In the genomic region with DNA sequence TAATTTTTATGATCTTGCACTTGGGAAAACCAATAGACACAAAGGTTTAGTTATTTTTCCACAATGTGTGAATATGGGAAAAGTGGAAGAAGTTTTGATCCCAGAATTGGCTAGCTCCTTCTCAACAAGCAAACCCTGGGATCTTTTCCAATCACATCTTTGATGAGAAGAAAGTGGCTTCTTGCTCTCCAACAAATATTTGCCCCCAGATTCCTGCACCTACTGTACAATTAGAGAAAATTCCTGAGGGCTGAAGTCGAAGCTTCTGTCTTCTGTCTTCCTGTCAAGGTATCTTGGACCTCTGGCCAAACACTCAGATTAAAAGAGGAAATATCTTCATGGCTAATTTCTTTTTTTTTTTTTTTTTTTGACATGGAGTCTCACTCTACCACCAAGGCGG, we compare ENCODE assay signal across 18 cellular contexts.
DNase-seq lines count a peak whose midpoint lies in the region; ATAC-seq and TF ChIP-seq lines count a peak whose summit lies in the region.
"Had no signal": no experiment of that assay in that cellular context is flagged by ENCODE, and none has a peak within 500 bp of the region (broad histone marks: within the 10 kb centered on the region; RNA-seq: fewer than 3 reads in every experiment).

No MANE protein-coding gene starts in this region.

- H3K36me3 ChIP-seq in hepatocyte (replicated peaks; ENCODE audit: insufficient read depth, low read depth) (no peaks in the 10 kb centered on the region), sigmoid colon (no peaks in the 10 kb centered on the region)

- TF ChIP-seq EP300 in sigmoid colon (IDR thresholded peaks at IDR 0.05), result no peak

- peak; percentile 4 for DNase-seq in AG20443 (ENCODE audit: low spot score)
- DNase-seq in amniotic epithelial cell (ENCODE audit: low read depth), result peak; percentile 47
- no peak for DNase-seq in hepatocyte (ENCODE audit: low spot score)
- DNase-seq in sigmoid colon, result no peak
- DNase-seq in stimulated activated naive CD8-positive, alpha-beta T cell treated with anti-CD3 and anti-CD28 coated beads, Interleukin-15, amount 100 ng/mL, for 72 hours, result no peak
- no peak for DNase-seq in cerebellum (ENCODE audit: low spot score)
- DNase-seq: activated effector memory CD4-positive, alpha-beta T cell treated with anti-CD3 and anti-CD28 coated beads, Interleukin-2, amount 50 U/mL, for 16 hours; anterior cingulate cortex; dermis blood vessel endothelial cell; GOT3; hypothalamus; left cardiac atrium; RPMI8226; T-cell had no signal

- H3K4me3 ChIP-seq in hepatocyte (no peak overlapping the region), sigmoid colon (no peak overlapping the region)
- H3K4me3 ChIP-seq: GM12878 had no signal

- H3K4me2 ChIP-seq in hepatocyte, result no peak overlapping the region

- H3K4me1 ChIP-seq in hepatocyte (ENCODE audit: insufficient read depth), result peaks cover 36% of the 10 kb centered on the region
- H3K4me1 ChIP-seq in sigmoid colon, result peaks cover 0 to 57% (median 55%) of the 10 kb centered on the region in 4 donors

- H2AFZ ChIP-seq in hepatocyte, result no peak overlapping the region

- H3K27me3 ChIP-seq in hepatocyte, result no peaks in the 10 kb centered on the region
- no peaks in the 10 kb centered on the region for H3K27me3 ChIP-seq in sigmoid colon

- peak overlapping the region in 1 of 2 donors; percentile 48 for H3K27ac Mint-ChIP-seq in stimulated activated naive CD8-positive, alpha-beta T cell treated with anti-CD3 and anti-CD28 coated beads, Interleukin-15, amount 100 ng/mL, for 72 hours
- H3K27ac Mint-ChIP-seq: T-cell had no signal

- H4K20me1 ChIP-seq in hepatocyte (ENCODE audit: insufficient read depth, poor library complexity, severe bottlenecking), result no peaks in the 10 kb centered on the region

- H3K9me3 ChIP-seq in hepatocyte (ENCODE audit: low read depth) (no peaks in the 10 kb centered on the region), sigmoid colon (no peaks in the 10 kb centered on the region)

- peaks cover 10% of the 10 kb centered on the region for H3K27me3 Mint-ChIP-seq in stimulated activated naive CD8-positive, alpha-beta T cell treated with anti-CD3 and anti-CD28 coated beads, Interleukin-15, amount 100 ng/mL, for 72 hours

- H3K9me2 ChIP-seq in hepatocyte (replicated peaks; ENCODE audit: insufficient read depth), result no peaks in the 10 kb centered on the region

- H3K4me1 Mint-ChIP-seq in stimulated activated naive CD8-positive, alpha-beta T cell treated with anti-CD3 and anti-CD28 coated beads, Interleukin-15, amount 100 ng/mL, for 72 hours, result no peaks in the 10 kb centered on the region

- no peak for ATAC-seq in stimulated activated naive CD8-positive, alpha-beta T cell treated with anti-CD3 and anti-CD28 coated beads, Interleukin-15, amount 100 ng/mL, for 72 hours
- ATAC-seq in HG03439 (IDR thresholded peaks at IDR 0.05; ENCODE audit: unreplicated experiment) (no peak), HG02642 (IDR thresholded peaks at IDR 0.05; ENCODE audit: poor library complexity, unreplicated experiment) (no peak)
- ATAC-seq: GM12878, left cardiac atrium, T-cell had no signal

- no peaks in the 10 kb centered on the region for H3K9me3 Mint-ChIP-seq in stimulated activated naive CD8-positive, alpha-beta T cell treated with anti-CD3 and anti-CD28 coated beads, Interleukin-15, amount 100 ng/mL, for 72 hours
- H3K9me3 Mint-ChIP-seq: T-cell had no signal

- H3K27ac ChIP-seq in hepatocyte (peak overlapping the region; percentile 90), sigmoid colon (peak overlapping the region; percentile 92 to 97 (median 95))
- H3K27ac ChIP-seq: VCaP had no signal

- intact Hi-C loops in sigmoid colon (cut with DNase I), result loop anchor here (5.0 kb wide), 3 partner anchors 83 to 178 kb away; partner anchors contain the start of gene ERRFI1

- WGBS in hepatocyte (ENCODE audit: low lambda C conversion rate, missing lambda C conversion rate), result 67% methylated on average over 2 of the region's 2 CpGs
- WGBS in sigmoid colon, 2 donors, result 69 to 84% methylated on average over 2 of the region's 2 CpGs

- TF ChIP-seq CTCF in hepatocyte (IDR thresholded peaks at IDR 0.05; ENCODE audit: poor library complexity) (no peak), sigmoid colon (IDR thresholded peaks at IDR 0.05) (no peak)

- no peaks in the 10 kb centered on the region for H3K79me2 ChIP-seq in hepatocyte

- no peak for TF ChIP-seq POLR2A in sigmoid colon (IDR thresholded peaks at IDR 0.05)

- H3K4me3 Mint-ChIP-seq in stimulated activated naive CD8-positive, alpha-beta T cell treated with anti-CD3 and anti-CD28 coated beads, Interleukin-15, amount 100 ng/mL, for 72 hours, result no peak overlapping the region
- H3K4me3 Mint-ChIP-seq: T-cell had no signal

Comparison
In these comparisons a context has a peak if more than half of its experiments do, and no peak if none do; other contexts are left out.
1. DNase-seq: peak in AG20443 (single experiment) and amniotic epithelial cell (single experiment); none in hepatocyte (single experiment), sigmoid colon (single experiment), stimulated activated naive CD8-positive, alpha-beta T cell treated with anti-CD3 and anti-CD28 coated beads, Interleukin-15, amount 100 ng/mL, for 72 hours (0 of 2) and cerebellum (single experiment).